In the genomic region with DNA sequence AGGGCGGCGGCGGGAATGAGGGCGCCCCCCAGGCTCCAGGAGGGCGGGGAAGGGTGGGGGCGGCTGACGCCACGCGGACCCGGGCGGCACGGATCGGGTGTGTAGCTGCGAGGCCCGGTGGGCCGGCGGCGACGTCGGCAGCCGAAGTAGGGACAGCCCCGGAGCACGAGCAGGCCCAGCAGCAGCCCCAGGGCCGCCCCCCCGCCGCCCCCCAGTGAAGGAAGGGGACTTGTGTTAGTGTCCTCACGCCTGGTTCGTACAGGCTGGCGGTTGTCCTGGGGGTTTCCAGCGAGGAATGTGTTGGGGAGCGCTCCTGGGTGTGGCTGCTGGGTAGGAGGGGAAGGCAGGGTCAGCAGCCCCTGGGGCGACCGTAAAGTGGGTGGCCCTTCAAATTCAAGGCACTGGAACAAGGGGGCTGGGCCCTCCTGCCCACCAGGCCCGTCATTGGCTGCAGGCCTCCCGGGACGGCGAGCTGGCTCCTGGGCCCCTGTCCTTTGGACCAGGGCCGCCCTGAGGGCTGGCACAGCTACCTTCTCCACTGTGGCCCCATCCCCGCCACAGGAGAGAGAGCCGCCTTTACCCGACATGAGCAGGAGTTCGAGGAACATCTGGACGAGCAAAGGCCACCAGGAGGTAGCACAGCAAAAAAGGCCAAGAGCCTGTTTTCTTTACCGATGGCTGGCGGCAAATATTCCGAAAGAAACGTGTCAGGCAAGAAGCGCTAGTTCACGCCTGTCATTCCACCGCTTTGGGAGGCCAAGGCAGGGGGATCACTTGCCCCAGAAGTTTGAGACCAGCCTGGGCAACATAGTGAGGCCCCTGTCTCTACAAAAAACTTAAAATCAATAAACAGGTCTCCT, we compare ENCODE assay signal across 8 cellular contexts. TPM values are rescaled to one million over a fixed set of nuclear protein-coding genes. Genes with fewer than 3 reads are reported as not detected.
A peak's percentile ranks its signal among the peaks of the same experiment; 100 is the strongest.
DNase-seq lines count a peak whose midpoint lies in the region; ATAC-seq and TF ChIP-seq lines count a peak whose summit lies in the region.

No MANE protein-coding gene starts in this region.

- POLR2A ChIA-PET in WTC11 (lab: Charles Lee) = no interaction called here
- POLR2A ChIA-PET in GM10248 (lab: Yijun Ruan, JAX) = no interaction called here

- TF ChIP-seq EP300 in ovary (IDR thresholded peaks at IDR 0.05) = no peak

- H3K36me3 ChIP-seq in ovary = no peaks in the 10 kb centered on the region

- CTCF ChIA-PET in WTC11 (lab: Charles Lee) = interaction anchor here (0.6 to 1.5 kb wide), 6 partner anchors 9 to 158 kb away, joined by 3 to 6 read pairs (median 6); a partner anchor contains a TSS
- CTCF ChIA-PET in GM10248 (lab: Yijun Ruan, JAX) = interaction anchor here (5.7 kb wide), 1 partner anchor 29 kb away, joined by 53 read pairs; no protein-coding TSS in a partner anchor

- H3K27ac ChIP-seq in ovary = peak overlapping the region; percentile 63 to 95

- intact Hi-C loops in ovary (cut with DNase I) = loop anchor here (5.0 to 10.0 kb wide), 7 partner anchors 32 to 517 kb away; a partner anchor contains a TSS

- peak overlapping the region; percentile 63 for H3K4me3 Mint-ChIP-seq in WTC11

- H3K4me1 ChIP-seq in ovary (ENCODE audit: insufficient read depth) = peaks cover 7% of the 10 kb centered on the region

- H3K36me3 Mint-ChIP-seq in WTC11 = no peaks in the 10 kb centered on the region

- no peaks in the 10 kb centered on the region; the same call in 1 of the 2 replicates for H3K4me1 Mint-ChIP-seq in WTC11

- ATAC-seq in HG03460 (IDR thresholded peaks at IDR 0.05; ENCODE audit: unreplicated experiment) = peak; percentile 3
- ATAC-seq in WTC11 = peak; percentile 40

- H3K27me3 Mint-ChIP-seq in WTC11 (ENCODE audit: low read depth) = no peaks in the 10 kb centered on the region

- TF ChIP-seq CTCF in WTC11 (IDR thresholded peaks at IDR 0.05) (no peak), foreskin fibroblast (IDR thresholded peaks at IDR 0.05; ENCODE audit: low read depth, low read length) (no peak), ovary (IDR thresholded peaks at IDR 0.05) (no peak), GM10248 (IDR thresholded peaks at IDR 0.05; ENCODE audit: control extremely low read depth, extremely low read depth, low read depth, missing control alignments) (no peak)

- H3K4me3 ChIP-seq in foreskin fibroblast (ENCODE audit: low read depth in 1 of 2, low read length in 2 of 2) (peak overlapping the region; percentile 61 to 79), ovary (peak overlapping the region; percentile 73)

- H3K9me3 ChIP-seq in ovary = no peaks in the 10 kb centered on the region

- H3K9me3 Mint-ChIP-seq in WTC11 = no peaks in the 10 kb centered on the region

- no peaks in the 10 kb centered on the region for H3K27me3 ChIP-seq in ovary

- 6 to 17% (median 9%) methylated on average over 27 to 50 of the region's 50 CpGs for WGBS in ovary, 3 donors

- H3K27ac Mint-ChIP-seq in WTC11 = no peak overlapping the region

- DNase-seq in DMS53 (lab: John Stamatoyannopoulos, UW) = peak; percentile 64
- DNase-seq in DMS53 treated with DMSO at 0.1 percent for 48 hours (lab: John Stamatoyannopoulos, UW; ENCODE audit: unreplicated experiment) = no peak
- DNase-seq in WTC11 (ENCODE audit: low spot score) = peak; percentile 55
- DNase-seq in foreskin fibroblast = peak; percentile 39 to 74
- peak in 3 of 5 donors; percentile 48 to 65 (median 52) for DNase-seq in ovary
- no peak for DNase-seq in NCI-H510A (lab: John Stamatoyannopoulos, UW)
- no peak for DNase-seq in GM10248 (ENCODE audit: extremely low spot score)

- TF ChIP-seq POLR2A in ovary (IDR thresholded peaks at IDR 0.05) = no peak

TF ChIP-seq in WTC11, 78 proteins besides CTCF, POLR2A, EP300 and RAD21:
- TF ChIP-seq, protein P1, sequence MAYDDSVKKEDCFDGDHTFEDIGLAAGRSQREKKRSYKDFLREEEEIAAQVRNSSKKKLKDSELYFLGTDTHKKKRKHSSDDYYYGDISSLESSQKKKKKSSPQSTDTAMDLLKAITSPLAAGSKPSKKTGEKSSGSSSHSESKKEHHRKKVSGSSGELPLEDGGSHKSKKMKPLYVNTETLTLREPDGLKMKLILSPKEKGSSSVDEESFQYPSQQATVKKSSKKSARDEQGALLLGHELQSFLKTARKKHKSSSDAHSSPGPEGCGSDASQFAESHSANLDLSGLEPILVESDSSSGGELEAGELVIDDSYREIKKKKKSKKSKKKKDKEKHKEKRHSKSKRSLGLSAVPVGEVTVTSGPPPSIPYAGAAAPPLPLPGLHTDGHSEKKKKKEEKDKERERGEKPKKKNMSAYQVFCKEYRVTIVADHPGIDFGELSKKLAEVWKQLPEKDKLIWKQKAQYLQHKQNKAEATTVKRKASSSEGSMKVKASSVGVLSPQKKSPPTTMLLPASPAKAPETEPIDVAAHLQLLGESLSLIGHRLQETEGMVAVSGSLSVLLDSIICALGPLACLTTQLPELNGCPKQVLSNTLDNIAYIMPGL (CRISPR knock-in tag; IDR thresholded peaks at IDR 0.05) = 0 out of 2 replicates have a peak, but pooled peaks have one; percentile 1
- TF ChIP-seq ZNF423 (CRISPR knock-in tag; IDR thresholded peaks at IDR 0.05) (0 out of 2 replicates have a peak, but pooled peaks have one; percentile 4), MXD4 (CRISPR knock-in tag; IDR thresholded peaks at IDR 0.05; ENCODE audit: borderline replicate concordance) (no peak), ZNF121 (CRISPR knock-in tag; IDR thresholded peaks at IDR 0.05) (0 out of 2 replicates have a peak, but pooled peaks have one; percentile 10), ELF4 (CRISPR knock-in tag; IDR thresholded peaks at IDR 0.05; ENCODE audit: low read depth) (no peak)
- TF ChIP-seq, protein P2, sequence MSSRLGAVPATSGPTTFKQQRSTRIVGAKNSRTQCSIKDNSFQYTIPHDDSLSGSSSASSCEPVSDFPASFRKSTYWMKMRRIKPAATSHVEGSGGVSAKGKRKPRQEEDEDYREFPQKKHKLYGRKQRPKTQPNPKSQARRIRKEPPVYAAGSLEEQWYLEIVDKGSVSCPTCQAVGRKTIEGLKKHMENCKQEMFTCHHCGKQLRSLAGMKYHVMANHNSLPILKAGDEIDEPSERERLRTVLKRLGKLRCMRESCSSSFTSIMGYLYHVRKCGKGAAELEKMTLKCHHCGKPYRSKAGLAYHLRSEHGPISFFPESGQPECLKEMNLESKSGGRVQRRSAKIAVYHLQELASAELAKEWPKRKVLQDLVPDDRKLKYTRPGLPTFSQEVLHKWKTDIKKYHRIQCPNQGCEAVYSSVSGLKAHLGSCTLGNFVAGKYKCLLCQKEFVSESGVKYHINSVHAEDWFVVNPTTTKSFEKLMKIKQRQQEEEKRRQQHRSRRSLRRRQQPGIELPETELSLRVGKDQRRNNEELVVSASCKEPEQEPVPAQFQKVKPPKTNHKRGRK (CRISPR knock-in tag; IDR thresholded peaks at IDR 0.05; ENCODE audit: borderline replicate concordance) = no peak
- TF ChIP-seq, protein P3, sequence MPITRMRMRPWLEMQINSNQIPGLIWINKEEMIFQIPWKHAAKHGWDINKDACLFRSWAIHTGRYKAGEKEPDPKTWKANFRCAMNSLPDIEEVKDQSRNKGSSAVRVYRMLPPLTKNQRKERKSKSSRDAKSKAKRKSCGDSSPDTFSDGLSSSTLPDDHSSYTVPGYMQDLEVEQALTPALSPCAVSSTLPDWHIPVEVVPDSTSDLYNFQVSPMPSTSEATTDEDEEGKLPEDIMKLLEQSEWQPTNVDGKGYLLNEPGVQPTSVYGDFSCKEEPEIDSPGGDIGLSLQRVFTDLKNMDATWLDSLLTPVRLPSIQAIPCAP (CRISPR knock-in tag; IDR thresholded peaks at IDR 0.05) = no peak

RNA-seq across cellular contexts. Expression of a gene that starts 0.8 kb away (rescaled TPM):
- total RNA-seq in WTC11 (2021) (39.4 to 41.0 TPM (median 39.5 TPM) in 3 replicates), ovary (10 to 100 TPM; 13.8 to 35.2 (median 26.2) TPM)
- polyA plus RNA-seq in ovary = 10 to 100 TPM in 1 of 2 donors, 1 to 10 TPM in 1; 3.7 to 19.3 TPM

RNA-seq across cellular contexts. Expression of a gene that starts 24.4 kb away (rescaled TPM):
- 14.1 to 17.1 TPM (median 14.5 TPM) in 3 replicates for total RNA-seq in WTC11 (2021)
- 10 to 100 TPM; 14.3 to 47.0 (median 29.8) TPM for total RNA-seq in ovary
- 1 to 10 TPM; 7.0 to 7.6 TPM for polyA plus RNA-seq in ovary

Comparison
In these comparisons a context has a peak if more than half of its experiments do, and no peak if none do; other contexts are left out.
1. DNase-seq: peak in DMS53 (single experiment), WTC11 (single experiment), foreskin fibroblast (2 of 2) and ovary (3 of 5); none in DMS53 treated with DMSO at 0.1 percent for 48 hours (single experiment), NCI-H510A (single experiment) and GM10248 (single experiment).